In genomic region chr5:17258989-17259388, GRCh38 we compare ENCODE assay signal across 1 cellular context. TPM values are rescaled to one million over a fixed set of nuclear protein-coding genes. Genes with fewer than 3 reads are reported as not detected.
"Had no signal": no experiment of that assay in that cellular context is flagged by ENCODE, and none has a peak within 500 bp of the region (broad histone marks: within the 10 kb centered on the region; RNA-seq: fewer than 3 reads in every experiment).

No MANE protein-coding gene starts in this region.

RNA-seq across cellular contexts. Expression of gene BASP1, which starts 41.6 kb away (rescaled TPM):
- total RNA-seq: activated CD4-positive, alpha-beta memory T cell treated with anti-CD3 and anti-CD28 coated beads, Interleukin-2, amount 10 ng/mL, durations not matched to agents 7 days and 5 days had no signal
